Comparison of ENCODE assay signal across 8 cellular contexts in the genomic region with DNA sequence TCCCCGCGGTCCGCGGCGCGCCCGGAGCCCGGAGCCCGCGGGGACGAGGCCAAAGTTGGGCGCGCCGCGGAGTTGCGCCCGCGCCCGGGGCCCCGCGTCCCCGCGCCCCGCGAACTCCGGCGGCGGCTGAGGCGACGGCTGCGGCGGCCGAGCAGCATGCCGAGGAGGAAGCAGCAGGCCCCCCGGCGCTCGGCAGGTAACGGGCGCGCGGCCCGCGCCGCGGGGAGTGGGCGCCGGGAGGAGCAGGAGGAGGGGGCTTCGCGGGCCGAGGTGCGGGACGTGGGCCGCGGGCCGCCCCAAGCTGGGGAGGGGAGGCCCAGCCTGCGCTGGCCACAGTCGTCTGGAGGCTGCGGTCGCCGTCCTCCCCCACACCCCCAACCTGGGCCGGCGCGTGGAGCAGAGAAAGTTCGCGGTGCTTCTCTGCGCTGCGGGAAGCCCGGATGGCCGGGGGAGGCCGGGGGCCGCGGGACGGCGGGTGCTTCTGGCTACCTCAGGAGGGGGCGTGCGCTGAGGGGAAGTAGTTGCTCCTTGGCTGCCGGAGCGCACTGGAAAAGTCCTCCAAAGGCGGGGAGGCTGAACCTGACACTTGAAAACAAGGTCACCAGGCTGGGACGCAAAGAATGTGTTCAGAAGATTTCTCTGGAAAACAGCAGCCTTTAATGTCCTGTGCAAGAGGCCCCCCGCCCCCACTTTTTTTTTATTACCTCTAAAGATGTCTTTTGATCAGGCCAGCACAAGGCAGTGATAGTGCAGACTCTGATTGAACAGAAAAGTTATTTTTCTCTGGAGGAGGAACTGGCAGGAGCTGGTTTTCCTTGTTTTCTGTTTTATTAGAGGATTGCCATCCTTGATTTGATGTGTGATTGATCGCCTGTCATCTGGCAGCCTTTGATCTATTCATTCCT. TPM values are rescaled to one million over a fixed set of nuclear protein-coding genes. Genes with fewer than 3 reads are reported as not detected.
DNase-seq lines count a peak whose midpoint lies in the region; ATAC-seq and TF ChIP-seq lines count a peak whose summit lies in the region.

No MANE protein-coding gene starts in this region.

- peaks cover 17% of the 10 kb centered on the region for H3K4me1 ChIP-seq in HUES64 (ENCODE audit: insufficient read depth, low read length)
- H3K4me1 ChIP-seq in naive thymus-derived CD4-positive, alpha-beta T cell (ENCODE audit: control insufficient read depth in 2 of 2, insufficient read depth in 2 of 2, low read length in 2 of 2), result peaks cover 44 to 49% of the 10 kb centered on the region in 2 donors
- peaks cover 7 to 8% of the 10 kb centered on the region in 2 donors for H3K4me1 ChIP-seq in uterus

- peaks cover 41% of the 10 kb centered on the region for H3K4me1 Mint-ChIP-seq in Calu3 (ENCODE audit: low read depth, unreplicated experiment)
- H3K4me1 Mint-ChIP-seq in activated CD4-positive, alpha-beta T cell treated with anti-CD3 and anti-CD28 coated beads, Interleukin-2, amount 10 ng/mL, durations not matched to agents 7 days and 5 days, result peaks cover 65% of the 10 kb centered on the region
- H3K4me1 Mint-ChIP-seq in naive thymus-derived CD4-positive, alpha-beta T cell, result peaks cover 47 to 73% (median 62%) of the 10 kb centered on the region in 7 donors

- H3K36me3 ChIP-seq in HUES64 (ENCODE audit: insufficient read depth, low read length), result no peaks in the 10 kb centered on the region
- H3K36me3 ChIP-seq in naive thymus-derived CD4-positive, alpha-beta T cell (ENCODE audit: control insufficient read depth in 2 of 3, insufficient read depth in 3 of 3, low read length in 3 of 3), result peaks cover 0 to 5% (median 0%) of the 10 kb centered on the region in 3 experiments
- no peaks in the 10 kb centered on the region for H3K36me3 ChIP-seq in uterus

- intact Hi-C loops in Calu3 (cut with micrococcal nuclease; ENCODE audit: unreplicated experiment), result loop anchor here (5.0 to 10.0 kb wide), 2 partner anchors 35 to 317 kb away; no protein-coding TSS in a partner anchor
- intact Hi-C loops in naive thymus-derived CD4-positive, alpha-beta T cell (cut with micrococcal nuclease), result loop anchor here (2.0 to 5.0 kb wide), 7 partner anchors 15 to 1281 kb away; no protein-coding TSS in a partner anchor
- intact Hi-C loops in uterus (cut with DNase I; ENCODE audit: low total_unique reads), result no loop called here

- no peak overlapping the region; the same call in 1 of the 2 replicates for H3K9ac ChIP-seq in HUES64 (ENCODE audit: low read depth, low read length)

- CTCF ChIA-PET in Calu3 (lab: Charles Lee), result interaction anchor here (1.6 kb wide), 1 partner anchor 19 kb away, joined by 3 read pairs; no protein-coding TSS in a partner anchor
- CTCF ChIA-PET in activated CD4-positive, alpha-beta T cell treated with anti-CD3 and anti-CD28 coated beads, Interleukin-2, amount 10 ng/mL, durations not matched to agents 7 days and 5 days (lab: Charles Lee), result interaction anchor here (0.9 to 1.0 kb wide), 2 partner anchors 39 to 141 kb away, joined by 3 to 4 read pairs; no protein-coding TSS in a partner anchor
- CTCF ChIA-PET in naive thymus-derived CD4-positive, alpha-beta T cell (lab: Charles Lee), result interaction anchor here (0.7 to 1.3 kb wide), 2 partner anchors 30 to 32 kb away, joined by 3 read pairs; no protein-coding TSS in a partner anchor

- peaks cover 51% of the 10 kb centered on the region for H3K36me3 Mint-ChIP-seq in Calu3 (ENCODE audit: insufficient read depth, unreplicated experiment)
- H3K36me3 Mint-ChIP-seq in activated CD4-positive, alpha-beta T cell treated with anti-CD3 and anti-CD28 coated beads, Interleukin-2, amount 10 ng/mL, durations not matched to agents 7 days and 5 days (ENCODE audit: low read depth), result peaks cover 28% of the 10 kb centered on the region
- H3K36me3 Mint-ChIP-seq in naive thymus-derived CD4-positive, alpha-beta T cell, result peaks cover 0 to 20% (median 7%) of the 10 kb centered on the region in 5 donors

- TF ChIP-seq CTCF in Calu3 (IDR thresholded peaks at IDR 0.05; ENCODE audit: unreplicated experiment) (no peak), uterus (IDR thresholded peaks at IDR 0.05) (no peak)

- no peaks in the 10 kb centered on the region for H3K9me3 ChIP-seq in HUES64 (ENCODE audit: insufficient read depth, low read depth, low read length)
- no peaks in the 10 kb centered on the region for H3K9me3 ChIP-seq in naive thymus-derived CD4-positive, alpha-beta T cell (ENCODE audit: control insufficient read depth in 2 of 3, low read length in 3 of 3)
- H3K9me3 ChIP-seq in uterus, result no peaks in the 10 kb centered on the region

- H3K27me3 ChIP-seq in HUES64 (ENCODE audit: insufficient read depth, low read length) (peaks cover 71% of the 10 kb centered on the region), uterus (no peaks in the 10 kb centered on the region)
- no peaks in the 10 kb centered on the region for H3K27me3 ChIP-seq in naive thymus-derived CD4-positive, alpha-beta T cell (ENCODE audit: control insufficient read depth in 2 of 2, insufficient read depth in 2 of 2, low read length in 2 of 2)

- ATAC-seq in naive thymus-derived CD4-positive, alpha-beta T cell, result no peak
- ATAC-seq in HG02938 (IDR thresholded peaks at IDR 0.05; ENCODE audit: unreplicated experiment) (no peak), GM21423 (IDR thresholded peaks at IDR 0.05; ENCODE audit: unreplicated experiment) (no peak)

- H3K9me3 Mint-ChIP-seq in Calu3 (ENCODE audit: low read depth, unreplicated experiment), result no peaks in the 10 kb centered on the region
- H3K9me3 Mint-ChIP-seq in activated CD4-positive, alpha-beta T cell treated with anti-CD3 and anti-CD28 coated beads, Interleukin-2, amount 10 ng/mL, durations not matched to agents 7 days and 5 days, result no peaks in the 10 kb centered on the region
- peaks cover 0 to 5% (median 0%) of the 10 kb centered on the region in 11 donors for H3K9me3 Mint-ChIP-seq in naive thymus-derived CD4-positive, alpha-beta T cell

- no TSS peak for BruUV-seq in Calu3 (replicated peaks; lab: Mats Ljungman, UMichigan)

- no peaks in the 10 kb centered on the region for H3K27me3 Mint-ChIP-seq in Calu3 (ENCODE audit: unreplicated experiment)
- peaks cover 7% of the 10 kb centered on the region for H3K27me3 Mint-ChIP-seq in activated CD4-positive, alpha-beta T cell treated with anti-CD3 and anti-CD28 coated beads, Interleukin-2, amount 10 ng/mL, durations not matched to agents 7 days and 5 days
- peaks cover 0 to 13% (median 0%) of the 10 kb centered on the region in 5 donors for H3K27me3 Mint-ChIP-seq in naive thymus-derived CD4-positive, alpha-beta T cell

- no peak for TF ChIP-seq POLR2A in erythroblast (IDR thresholded peaks at IDR 0.05; ENCODE audit: low read length)
- TF ChIP-seq POLR2A in uterus (IDR thresholded peaks at IDR 0.05), result no peak

- H3K27ac ChIP-seq in HUES64 (ENCODE audit: low read depth, low read length), result no peak overlapping the region
- peak overlapping the region; percentile 62 for H3K27ac ChIP-seq in naive thymus-derived CD4-positive, alpha-beta T cell (ENCODE audit: low read depth, low read length)
- peak overlapping the region; percentile 81 to 94 for H3K27ac ChIP-seq in uterus

- peak overlapping the region; percentile 98 for H3K4me3 Mint-ChIP-seq in Calu3 (ENCODE audit: low read depth, unreplicated experiment)
- H3K4me3 Mint-ChIP-seq in activated CD4-positive, alpha-beta T cell treated with anti-CD3 and anti-CD28 coated beads, Interleukin-2, amount 10 ng/mL, durations not matched to agents 7 days and 5 days, result peak overlapping the region; percentile 80
- H3K4me3 Mint-ChIP-seq in naive thymus-derived CD4-positive, alpha-beta T cell, result peak overlapping the region; percentile 71 to 95 (median 86)

- DNase-seq in Calu3 (peak; percentile 37), erythroblast (lab: John Stamatoyannopoulos, UW) (peak; percentile 49 to 51), uterus (peak; percentile 45 to 46)
- DNase-seq in activated CD4-positive, alpha-beta T cell treated with anti-CD3 and anti-CD28 coated beads, Interleukin-2, amount 10 ng/mL, durations not matched to agents 7 days and 5 days, result peak; percentile 22
- peak; percentile 17 to 60 (median 34) for DNase-seq in naive thymus-derived CD4-positive, alpha-beta T cell

- peak overlapping the region; percentile 13 for H3K27ac Mint-ChIP-seq in Calu3 (ENCODE audit: unreplicated experiment)
- H3K27ac Mint-ChIP-seq in activated CD4-positive, alpha-beta T cell treated with anti-CD3 and anti-CD28 coated beads, Interleukin-2, amount 10 ng/mL, durations not matched to agents 7 days and 5 days, result peak overlapping the region; percentile 88
- peak overlapping the region; percentile 77 to 94 (median 85) for H3K27ac Mint-ChIP-seq in naive thymus-derived CD4-positive, alpha-beta T cell

- POLR2A ChIA-PET in activated CD4-positive, alpha-beta T cell treated with anti-CD3 and anti-CD28 coated beads, Interleukin-2, amount 10 ng/mL, durations not matched to agents 7 days and 5 days (lab: Charles Lee), result no interaction called here
- POLR2A ChIA-PET in naive thymus-derived CD4-positive, alpha-beta T cell (lab: Charles Lee), result interaction anchor here (0.7 to 7.5 kb wide), 9 partner anchors 10 to 615 kb away, joined by 3 to 91 read pairs (median 4); a partner anchor contains a TSS

- H3K4me3 ChIP-seq in HUES64 (ENCODE audit: low read length) (peak overlapping the region; percentile 52), uterus (peak overlapping the region; percentile 47 to 81)
- H3K4me3 ChIP-seq in naive thymus-derived CD4-positive, alpha-beta T cell (ENCODE audit: low read length), result peak overlapping the region; percentile 53

- 1% methylated on average over 82 of the region's 82 CpGs for WGBS in HUES64

RNA-seq across cellular contexts. Expression of a gene that starts 1.4 kb away (rescaled TPM):
- total RNA-seq in Calu3 (2022) (8.6 and 10.8 TPM in 2 replicates), uterus (10 to 100 TPM in 3 of 4 donors, 1 to 10 TPM in 1; 10.0 to 31.9 (median 21.4) TPM)
- polyA plus RNA-seq in HUES64 (2013, experiment 1 of 2), result 1.7 TPM
- polyA plus RNA-seq in HUES64 (2013, experiment 2 of 2), result 3.4 TPM
- total RNA-seq in activated CD4-positive, alpha-beta T cell treated with anti-CD3 and anti-CD28 coated beads, Interleukin-2, amount 10 ng/mL, durations not matched to agents 7 days and 5 days, result 10 to 100 TPM; 22.0 to 23.6 TPM
- total RNA-seq in naive thymus-derived CD4-positive, alpha-beta T cell, result 10 to 100 TPM; 17.9 to 33.5 (median 25.7) TPM
- polyA plus RNA-seq in naive thymus-derived CD4-positive, alpha-beta T cell, result 1 to 10 TPM; 4.5 to 6.6 TPM

RNA-seq across cellular contexts. Expression of a gene that starts 3.0 kb away (rescaled TPM):
- total RNA-seq in Calu3 (2022), result 30.2 and 31.7 TPM in 2 replicates
- 4.1 TPM for polyA plus RNA-seq in HUES64 (2013, experiment 1 of 2)
- 5.3 TPM for polyA plus RNA-seq in HUES64 (2013, experiment 2 of 2)
- total RNA-seq in activated CD4-positive, alpha-beta T cell treated with anti-CD3 and anti-CD28 coated beads, Interleukin-2, amount 10 ng/mL, durations not matched to agents 7 days and 5 days, result 10 to 100 TPM; 35.8 to 38.6 TPM
- total RNA-seq in naive thymus-derived CD4-positive, alpha-beta T cell, result 10 to 100 TPM; 25.1 to 59.1 (median 31.7) TPM
- polyA plus RNA-seq in naive thymus-derived CD4-positive, alpha-beta T cell, result 10 to 100 TPM; 17.0 to 25.5 TPM
- 10 to 100 TPM in 3 of 4 donors, 1 to 10 TPM in 1; 4.9 to 30.8 (median 21.7) TPM for total RNA-seq in uterus

Comparison
In these comparisons a context has a peak if more than half of its experiments do, and no peak if none do; other contexts are left out.
1. H3K27ac Mint-ChIP-seq: peak in every context shown above with its lines; median percentile 88 in activated CD4-positive, alpha-beta T cell treated with anti-CD3 and anti-CD28 coated beads, Interleukin-2, amount 10 ng/mL, durations not matched to agents 7 days and 5 days; 85 in naive thymus-derived CD4-positive, alpha-beta T cell; 13 in Calu3.